Comparison of ENCODE assay signal across 9 cellular contexts in the genomic region with DNA sequence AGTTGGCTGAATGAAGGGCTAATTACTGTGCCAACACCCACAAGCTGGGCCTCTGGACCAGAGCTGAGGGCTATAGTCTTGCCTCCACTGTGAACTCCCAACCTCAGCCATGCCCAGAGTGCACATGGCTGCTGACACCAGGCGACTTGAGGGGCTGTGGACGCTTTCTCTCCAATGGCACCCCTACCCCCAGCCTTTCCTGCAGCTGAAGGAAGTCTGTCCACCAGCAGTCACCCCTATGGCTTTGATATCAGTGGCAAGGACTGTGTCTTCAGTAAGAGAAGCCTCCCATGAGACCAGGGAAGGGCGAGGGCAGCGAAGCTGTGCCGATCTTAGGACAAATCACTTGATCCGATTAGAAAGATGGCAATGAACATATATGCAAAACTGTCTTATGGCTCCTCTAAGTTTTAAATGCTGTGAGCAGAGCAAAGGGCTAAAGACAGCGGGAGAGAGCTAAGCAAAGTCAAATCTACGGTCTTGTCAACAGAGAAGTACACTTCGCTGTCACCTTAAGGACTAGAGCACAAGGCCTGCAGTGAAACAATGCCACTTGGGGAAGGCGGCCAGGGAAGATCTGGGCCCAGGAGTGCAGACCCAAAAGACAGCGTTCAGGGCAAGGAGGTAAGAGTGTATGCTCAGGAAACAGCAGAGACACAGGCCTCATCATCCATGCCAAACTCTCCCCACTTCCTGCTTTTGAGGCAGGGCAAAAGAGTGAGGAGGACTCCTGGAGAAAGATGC. TPM values are rescaled to one million over a fixed set of nuclear protein-coding genes. Genes with fewer than 3 reads are reported as not detected.
DNase-seq lines count a peak whose midpoint lies in the region; ATAC-seq and TF ChIP-seq lines count a peak whose summit lies in the region.
"Had no signal": no experiment of that assay in that cellular context is flagged by ENCODE, and none has a peak within 500 bp of the region (broad histone marks: within the 10 kb centered on the region; RNA-seq: fewer than 3 reads in every experiment).

No MANE protein-coding gene starts in this region.

- no peak overlapping the region for H3K9ac ChIP-seq in KMS-11

- intact Hi-C loops in CD4-positive, alpha-beta T cell (cut with DNase I, micrococcal nuclease), result loop anchor here in 1 of 2 experiments (5.0 to 10.0 kb wide), 2 partner anchors 74 to 232 kb away; a partner anchor contains a TSS
- intact Hi-C loops in breast epithelium (cut with DNase I; ENCODE audit: low total_unique reads), result no loop called here

- H3K36me3 ChIP-seq in KMS-11 (ENCODE audit: insufficient read depth), result peaks cover 3% of the 10 kb centered on the region; the same call in 1 of the 2 replicates
- H3K36me3 ChIP-seq in breast epithelium, result no peaks in the 10 kb centered on the region

- POLR2A ChIA-PET in CD4-positive, alpha-beta T cell (lab: Charles Lee), result interaction anchor here (1.1 to 2.9 kb wide), 2 partner anchors 75 to 1305 kb away, joined by 3 to 9 read pairs; a partner anchor contains a TSS

- H3K4me1 ChIP-seq in KMS-11 (ENCODE audit: low read depth, poor library complexity, severe bottlenecking), result peaks cover 21% of the 10 kb centered on the region
- H3K4me1 ChIP-seq in breast epithelium, result peaks cover 2 to 9% of the 10 kb centered on the region in 2 donors

- no peaks in the 10 kb centered on the region for H3K27me3 ChIP-seq in CD4-positive, alpha-beta T cell (ENCODE audit: control insufficient read depth, insufficient read depth, low read length)
- H3K27me3 ChIP-seq in KMS-11 (ENCODE audit: insufficient read depth, low read depth) (no peaks in the 10 kb centered on the region), breast epithelium (no peaks in the 10 kb centered on the region)

- no peak for DNase-seq in CD4-positive, alpha-beta T cell
- DNase-seq in breast epithelium (ENCODE audit: low spot score in 2 of 2) (no peak), germinal center (ENCODE audit: low spot score) (no peak), NCI-H526 treated with DMSO at 0.1 percent for 48 hours (lab: John Stamatoyannopoulos, UW) (no peak), DMS79 (lab: John Stamatoyannopoulos, UW) (no peak)
- DNase-seq in natural killer cell treated with Interleukin-12 subunit alpha and Interleukin-12 subunit beta and Interleukin-15 and Interleukin-18, amount 100 ng/mL, for 72 hours (ENCODE audit: low spot score), result no peak
- DNase-seq: NCI-H774 had no signal

- no peak for TF ChIP-seq POLR2A in breast epithelium (IDR thresholded peaks at IDR 0.05)

- CTCF ChIA-PET in CD4-positive, alpha-beta T cell (lab: Charles Lee), result interaction anchor here (0.8 to 2.0 kb wide), 4 partner anchors 8 to 45 kb away, joined by 3 to 5 read pairs (median 4); no protein-coding TSS in a partner anchor

- no peaks in the 10 kb centered on the region for H3K9me3 ChIP-seq in CD4-positive, alpha-beta T cell (ENCODE audit: control insufficient read depth, low read length)
- no peaks in the 10 kb centered on the region for H3K9me3 ChIP-seq in breast epithelium

- peaks cover 23% of the 10 kb centered on the region for H3K79me2 ChIP-seq in KMS-11 (ENCODE audit: insufficient read depth, low read depth)

- H3K27ac ChIP-seq in CD4-positive, alpha-beta T cell (ENCODE audit: low read depth, low read length), result no peak overlapping the region
- H3K27ac ChIP-seq in KMS-11 (no peak overlapping the region), breast epithelium (peak overlapping the region in 1 of 2 donors; percentile 88)

- peaks cover 42% of the 10 kb centered on the region for H3K4me1 Mint-ChIP-seq in CD4-positive, alpha-beta T cell (ENCODE audit: low read depth)
- peaks cover 29 to 31% of the 10 kb centered on the region in 2 donors for H3K4me1 Mint-ChIP-seq in natural killer cell treated with Interleukin-12 subunit alpha and Interleukin-12 subunit beta and Interleukin-15 and Interleukin-18, amount 100 ng/mL, for 72 hours (ENCODE audit: low read depth in 2 of 2)

- no peaks in the 10 kb centered on the region for H4K20me1 ChIP-seq in KMS-11 (ENCODE audit: insufficient read depth)

- no peak for TF ChIP-seq CTCF in CD4-positive, alpha-beta T cell (IDR thresholded peaks at IDR 0.05)
- no peak for TF ChIP-seq CTCF in KMS-11 (conservative IDR thresholded peaks at IDR 0.05; ENCODE audit: low read depth, low read length)
- TF ChIP-seq CTCF in breast epithelium (IDR thresholded peaks at IDR 0.05), result no peak

- no peak for ATAC-seq in CD4-positive, alpha-beta T cell (ENCODE audit: poor library complexity)
- ATAC-seq in natural killer cell treated with Interleukin-12 subunit alpha and Interleukin-12 subunit beta and Interleukin-15 and Interleukin-18, amount 100 ng/mL, for 72 hours, result no peak
- no peak for ATAC-seq in HG03565 (IDR thresholded peaks at IDR 0.05; ENCODE audit: unreplicated experiment)

- peaks cover 56% of the 10 kb centered on the region for H3K36me3 Mint-ChIP-seq in CD4-positive, alpha-beta T cell (ENCODE audit: low read depth)
- H3K36me3 Mint-ChIP-seq in natural killer cell treated with Interleukin-12 subunit alpha and Interleukin-12 subunit beta and Interleukin-15 and Interleukin-18, amount 100 ng/mL, for 72 hours, result peaks cover 5% of the 10 kb centered on the region

- H3K9me3 Mint-ChIP-seq in CD4-positive, alpha-beta T cell, result no peaks in the 10 kb centered on the region
- H3K9me3 Mint-ChIP-seq in natural killer cell treated with Interleukin-12 subunit alpha and Interleukin-12 subunit beta and Interleukin-15 and Interleukin-18, amount 100 ng/mL, for 72 hours, result no peaks in the 10 kb centered on the region

- H3K27ac Mint-ChIP-seq in CD4-positive, alpha-beta T cell, result peak overlapping the region; percentile 90
- H3K27ac Mint-ChIP-seq in natural killer cell treated with Interleukin-12 subunit alpha and Interleukin-12 subunit beta and Interleukin-15 and Interleukin-18, amount 100 ng/mL, for 72 hours, result peak overlapping the region; percentile 90 to 94

- no peak overlapping the region for H2AFZ ChIP-seq in KMS-11 (ENCODE audit: low read depth)

- H3K4me3 Mint-ChIP-seq in CD4-positive, alpha-beta T cell, result peak overlapping the region; percentile 98
- peak overlapping the region; percentile 100 for H3K4me3 Mint-ChIP-seq in natural killer cell treated with Interleukin-12 subunit alpha and Interleukin-12 subunit beta and Interleukin-15 and Interleukin-18, amount 100 ng/mL, for 72 hours

- no peaks in the 10 kb centered on the region for H3K27me3 Mint-ChIP-seq in CD4-positive, alpha-beta T cell
- H3K27me3 Mint-ChIP-seq in natural killer cell treated with Interleukin-12 subunit alpha and Interleukin-12 subunit beta and Interleukin-15 and Interleukin-18, amount 100 ng/mL, for 72 hours, result no peaks in the 10 kb centered on the region

- peak overlapping the region; percentile 79 for H3K4me2 ChIP-seq in KMS-11

- H3K4me3 ChIP-seq in KMS-11 (IDR thresholded peaks at IDR 0.05; ENCODE audit: insufficient read depth, low read depth, low read length) (no peak overlapping the region), breast epithelium (peak overlapping the region; percentile 84 to 100 (median 85))

RNA-seq across cellular contexts. Expression of a gene that starts 1.6 kb away (rescaled TPM):
- 10 to 100 TPM; 26.8 to 34.0 TPM for total RNA-seq in CD4-positive, alpha-beta T cell
- total RNA-seq in breast epithelium, result 10 to 100 TPM; 39.5 to 48.8 (median 40.0) TPM
- total RNA-seq in natural killer cell treated with Interleukin-12 subunit alpha and Interleukin-12 subunit beta and Interleukin-15 and Interleukin-18, amount 100 ng/mL, for 72 hours, result 10 to 100 TPM; 76.0 to 83.5 TPM

RNA-seq across cellular contexts. Expression of a gene that starts 14.7 kb away (rescaled TPM):
- 1 to 10 TPM in 1 of 2 experiments, under 1 TPM in 1; 0.42 to 1.2 TPM for total RNA-seq in CD4-positive, alpha-beta T cell
- total RNA-seq in breast epithelium, result 1 to 10 TPM; 2.8 to 4.9 (median 3.2) TPM
- total RNA-seq in natural killer cell treated with Interleukin-12 subunit alpha and Interleukin-12 subunit beta and Interleukin-15 and Interleukin-18, amount 100 ng/mL, for 72 hours, result under 1 TPM in 1 of 2 donors, not detected in 1; 0.88 TPM

RNA-seq across cellular contexts. Expression of a gene that starts 57.4 kb away (rescaled TPM):
- not detected for total RNA-seq in CD4-positive, alpha-beta T cell
- total RNA-seq in breast epithelium, result 10 to 100 TPM in 1 of 3 donors, 1 to 10 TPM in 2; 1.8 to 38.2 (median 4.6) TPM
- total RNA-seq in natural killer cell treated with Interleukin-12 subunit alpha and Interleukin-12 subunit beta and Interleukin-15 and Interleukin-18, amount 100 ng/mL, for 72 hours, result 1 to 10 TPM; 6.5 to 7.2 TPM
